In the genomic region with DNA sequence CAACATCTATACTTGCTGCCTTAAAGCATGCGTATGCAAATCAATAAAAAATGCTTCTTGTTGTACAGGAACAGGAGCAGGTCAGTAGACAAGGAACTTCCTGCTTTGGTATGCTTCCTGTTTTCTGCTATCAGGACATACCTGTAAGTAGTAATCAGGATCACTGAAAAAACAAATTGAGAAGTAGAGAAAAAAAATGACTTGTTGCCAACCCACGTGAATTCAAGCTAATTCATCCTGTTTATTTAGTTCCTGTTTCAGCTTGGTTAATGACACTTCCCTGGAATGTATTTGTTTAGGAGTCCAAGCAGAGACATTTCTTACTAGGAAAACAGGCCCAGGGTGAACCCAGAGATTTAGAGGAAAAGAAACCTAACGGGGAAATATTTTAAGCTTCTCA, we compare ENCODE assay signal across 12 cellular contexts.
DNase-seq lines count a peak whose midpoint lies in the region; ATAC-seq and TF ChIP-seq lines count a peak whose summit lies in the region.
"Had no signal": no experiment of that assay in that cellular context is flagged by ENCODE, and none has a peak within 500 bp of the region (broad histone marks: within the 10 kb centered on the region; RNA-seq: fewer than 3 reads in every experiment).

No MANE protein-coding gene starts in this region.

- POLR2A ChIA-PET in PC-9 (lab: Charles Lee; ENCODE audit: unreplicated experiment) (interaction anchor here (0.6 to 0.7 kb wide), 3 partner anchors 122 to 164 kb away, joined by 5 to 11 read pairs (median 7); no protein-coding TSS in a partner anchor), T-cell (lab: Charles Lee) (interaction anchor here in 1 of 2 donors (0.8 kb wide), 1 partner anchor 40 kb away, joined by 3 read pairs; no protein-coding TSS in a partner anchor)

- CTCF ChIA-PET in PC-9 (lab: Charles Lee) (interaction anchor here (0.5 kb wide), 1 partner anchor 209 kb away, joined by 3 read pairs; no protein-coding TSS in a partner anchor), T-cell (lab: Charles Lee) (no interaction called here)

- 0 out of 2 replicates have a peak overlapping the region, but pooled peaks have one; percentile 1 for H3K4me2 ChIP-seq in PC-9

- peak; percentile 71 for ATAC-seq in esophagus mucosa
- ATAC-seq in T-cell (replicated peaks in 1 of 4) = no peak

- no peak overlapping the region for H3K4me3 Mint-ChIP-seq in nephron
- no peak overlapping the region for H3K4me3 Mint-ChIP-seq in T-cell
- H3K4me3 Mint-ChIP-seq: activated naive CD8-positive, alpha-beta T cell treated with anti-CD3 and anti-CD28 coated beads, Interleukin-2, amount 10 ng/mL, durations not matched to agents 7 days and 5 days had no signal

- no peak overlapping the region for H2AFZ ChIP-seq in PC-9

- TF ChIP-seq CTCF in PC-9 (conservative IDR thresholded peaks at IDR 0.05) (no peak), nephron (IDR thresholded peaks at IDR 0.05; ENCODE audit: unreplicated experiment in 3 of 3) (no peak)

- peak overlapping the region; percentile 65 for H3K27ac ChIP-seq in PC-9
- H3K27ac ChIP-seq: vagina had no signal

- no peaks in the 10 kb centered on the region for H3K27me3 ChIP-seq in PC-9 (ENCODE audit: insufficient read depth, low read depth)
- H3K27me3 ChIP-seq: vagina had no signal

- peaks cover 16% of the 10 kb centered on the region for H3K79me2 ChIP-seq in PC-9 (ENCODE audit: low read depth)

- peaks cover 73% of the 10 kb centered on the region for H3K36me3 Mint-ChIP-seq in nephron (ENCODE audit: low read depth)
- H3K36me3 Mint-ChIP-seq in T-cell = peaks cover 3% of the 10 kb centered on the region

- BruUV-seq in PC-9 (replicated peaks; lab: Mats Ljungman, UMichigan) = no TSS peak

- DNase-seq in CD1c-positive myeloid dendritic cell (ENCODE audit: extremely low spot score) (peak; percentile 11), PC-9 (peak in 1 of 2 experiments; percentile 93), KG1 (lab: John Stamatoyannopoulos, UW) (no peak), T-cell (no peak), DMS 273 treated with DMSO at 0.1 percent for 48 hours (lab: John Stamatoyannopoulos, UW) (no peak), MV-4-11 (lab: John Stamatoyannopoulos, UW) (no peak)
- DNase-seq: activated naive CD8-positive, alpha-beta T cell treated with anti-CD3 and anti-CD28 coated beads, Interleukin-2, amount 10 ng/mL, durations not matched to agents 7 days and 5 days; islet precursor cell; NCI-H524 treated with DMSO at 0.1 percent for 48 hours had no signal

- H3F3A ChIP-seq in PC-9 (ENCODE audit: insufficient read depth, low read depth) = peaks cover 26% of the 10 kb centered on the region

- H3K27me3 Mint-ChIP-seq in nephron (ENCODE audit: low read depth) (no peaks in the 10 kb centered on the region), T-cell (no peaks in the 10 kb centered on the region)
- H3K27me3 Mint-ChIP-seq: activated naive CD8-positive, alpha-beta T cell treated with anti-CD3 and anti-CD28 coated beads, Interleukin-2, amount 10 ng/mL, durations not matched to agents 7 days and 5 days had no signal

- H3K9me3 Mint-ChIP-seq in nephron (peaks cover 9% of the 10 kb centered on the region), T-cell (peaks cover 0 to 10% (median 1%) of the 10 kb centered on the region in 3 donors)

- H4K20me1 ChIP-seq in PC-9 (ENCODE audit: insufficient read depth) = no peaks in the 10 kb centered on the region

- H3K36me3 ChIP-seq in PC-9 (ENCODE audit: low read depth) = peaks cover 59% of the 10 kb centered on the region
- H3K36me3 ChIP-seq: vagina had no signal

- H3K9me3 ChIP-seq in PC-9 (ENCODE audit: insufficient read depth, low read depth) = peaks cover 5% of the 10 kb centered on the region; the same call in 1 of the 2 replicates
- H3K9me3 ChIP-seq: vagina had no signal

- intact Hi-C loops in PC-9 (cut with micrococcal nuclease; ENCODE audit: unreplicated experiment) = no loop called here

- H3K27ac Mint-ChIP-seq in nephron (peak overlapping the region in 2 of 3 experiments; percentile 53 to 69), T-cell (no peak overlapping the region)
- H3K27ac Mint-ChIP-seq: activated naive CD8-positive, alpha-beta T cell treated with anti-CD3 and anti-CD28 coated beads, Interleukin-2, amount 10 ng/mL, durations not matched to agents 7 days and 5 days had no signal

- 0 out of 2 replicates have a peak overlapping the region, but pooled peaks have one; percentile 14 for H3K4me3 ChIP-seq in PC-9
- H3K4me3 ChIP-seq: vagina had no signal

- H3K4me1 ChIP-seq in PC-9 (replicated peaks; ENCODE audit: insufficient read depth) = peaks cover 22% of the 10 kb centered on the region
- H3K4me1 ChIP-seq: vagina had no signal

- peaks cover 4% of the 10 kb centered on the region for H3K4me1 Mint-ChIP-seq in nephron
- H3K4me1 Mint-ChIP-seq in T-cell = no peaks in the 10 kb centered on the region
- H3K4me1 Mint-ChIP-seq: activated naive CD8-positive, alpha-beta T cell treated with anti-CD3 and anti-CD28 coated beads, Interleukin-2, amount 10 ng/mL, durations not matched to agents 7 days and 5 days had no signal

- no peaks in the 10 kb centered on the region for H3K9me2 ChIP-seq in PC-9 (ENCODE audit: insufficient read depth)

Comparison
In these comparisons a context has a peak if more than half of its experiments do, and no peak if none do; other contexts are left out.
1. H3K27ac Mint-ChIP-seq: peak in nephron (2 of 3); none in T-cell (0 of 2).